In the genomic region with DNA sequence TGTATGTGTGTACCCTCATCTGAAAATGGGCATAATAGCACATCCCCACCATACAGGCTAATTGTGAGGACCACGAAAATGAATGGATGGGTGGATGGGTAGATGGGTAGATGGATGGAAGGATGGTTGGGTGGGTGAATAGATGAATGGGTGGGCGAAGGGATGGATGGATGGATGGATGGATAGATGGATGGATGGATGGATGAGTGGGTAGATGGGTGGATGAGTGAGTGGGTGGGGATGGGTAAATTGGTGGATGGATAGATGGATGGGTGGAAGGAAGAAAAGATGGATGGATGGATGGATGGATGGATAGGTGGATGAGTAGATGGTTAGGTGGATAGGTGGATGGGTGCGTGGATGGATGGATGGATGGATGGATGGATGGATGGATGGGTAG, we compare ENCODE assay signal across 1 cellular context.
TF ChIP-seq lines count a peak whose summit lies in the region.

No MANE protein-coding gene starts in this region.

TF ChIP-seq in HepG2, 621 proteins besides CTCF, POLR2A, EP300 and RAD21:
- TF ChIP-seq NBN (conservative IDR thresholded peaks at IDR 0.05) (0 out of 2 replicates have a peak, but pooled peaks have one; percentile 64), NFATC3 (CRISPR knock-in tag; IDR thresholded peaks at IDR 0.05) (no peak), ZNF282 (IDR thresholded peaks at IDR 0.05; ENCODE audit: partially characterized antibody) (peak; percentile 54), ZSCAN21 (CRISPR knock-in tag; IDR thresholded peaks at IDR 0.05; ENCODE audit: borderline replicate concordance) (no peak), RAD51 (IDR thresholded peaks at IDR 0.05; ENCODE audit: borderline replicate concordance) (0 out of 2 replicates have a peak, but pooled peaks have one; percentile 3), ARNT (IDR thresholded peaks at IDR 0.05) (0 out of 2 replicates have a peak, but pooled peaks have one; percentile 65), CREBL2 (CRISPR knock-in tag; IDR thresholded peaks at IDR 0.05; ENCODE audit: borderline replicate concordance) (no peak), TRIM22 (IDR thresholded peaks at IDR 0.05) (0 out of 2 replicates have a peak, but pooled peaks have one; percentile 88), ZFP91 (CRISPR knock-in tag; IDR thresholded peaks at IDR 0.05; ENCODE audit: borderline replicate concordance) (no peak), BCL6 (CRISPR knock-in tag; IDR thresholded peaks at IDR 0.05) (no peak), ZFY (CRISPR knock-in tag; IDR thresholded peaks at IDR 0.05) (no peak), ZNF343 (CRISPR knock-in tag; IDR thresholded peaks at IDR 0.05) (no peak)
